In genomic region chr22:44309137-44309536, GRCh38 we compare ENCODE assay signal across 8 cellular contexts. TPM values are rescaled to one million over a fixed set of nuclear protein-coding genes. Genes with fewer than 3 reads are reported as not detected.
DNase-seq lines count a peak whose midpoint lies in the region; ATAC-seq and TF ChIP-seq lines count a peak whose summit lies in the region.

No MANE protein-coding gene starts in this region.

- CTCF ChIA-PET in PC-9 (lab: Charles Lee), result interaction anchor here (0.5 kb wide), 1 partner anchor 399 kb away, joined by 4 read pairs; no protein-coding TSS in a partner anchor

- no peaks in the 10 kb centered on the region for H3K9me3 ChIP-seq in PC-9 (ENCODE audit: insufficient read depth, low read depth)

- H3K4me3 ChIP-seq in PC-9 (no peak overlapping the region), fibroblast of pulmonary artery (replicated peaks; ENCODE audit: low read depth, low read length) (no peak overlapping the region), retinal pigment epithelial cell (ENCODE audit: low read length) (no peak overlapping the region)

- peak; percentile 93 for DNase-seq in GM04504 (ENCODE audit: low read depth)
- peak; percentile 64 to 81 for DNase-seq in PC-9
- peak; percentile 91 for DNase-seq in fibroblast of pulmonary artery (ENCODE audit: low read depth)
- peak; percentile 72 for DNase-seq in retinal pigment epithelial cell (ENCODE audit: low read depth)
- no peak for DNase-seq in activated gamma-delta T cell treated with Interleukin-2 at 50 U/mL for 16 hours
- DNase-seq in middle frontal gyrus (ENCODE audit: extremely low spot score, low spot score), result no peak
- no peak for DNase-seq in activated T-helper 1 cell treated with anti-CD3 and anti-CD28 coated beads, Interleukin-12 subunit alpha, Interleukin-12 subunit beta, Interleukin-2, Interleukin-4 antibody, amounts not matched to agents 30 ng/mL and 10 ng/mL and 1 ng/mL, durations not matched to agents 14 hours and 24 hours and 36 hours (ENCODE audit: low spot score)

- intact Hi-C loops in PC-9 (cut with micrococcal nuclease; ENCODE audit: unreplicated experiment), result no loop called here
- intact Hi-C loops in activated T-helper 1 cell treated with anti-CD3 and anti-CD28 coated beads, Interleukin-12 subunit alpha, Interleukin-12 subunit beta, Interleukin-2, Interleukin-4 antibody, amounts not matched to agents 30 ng/mL and 10 ng/mL and 1 ng/mL, durations not matched to agents 14 hours and 24 hours and 36 hours (cut with micrococcal nuclease), result no loop called here

- no peak overlapping the region for H3K27ac Mint-ChIP-seq in activated T-helper 1 cell treated with anti-CD3 and anti-CD28 coated beads, Interleukin-12 subunit alpha, Interleukin-12 subunit beta, Interleukin-2, Interleukin-4 antibody, amounts not matched to agents 30 ng/mL and 10 ng/mL and 1 ng/mL, durations not matched to agents 14 hours and 24 hours and 36 hours

- H3K27me3 ChIP-seq in PC-9 (ENCODE audit: insufficient read depth, low read depth), result no peaks in the 10 kb centered on the region

- POLR2A ChIA-PET in PC-9 (lab: Charles Lee; ENCODE audit: unreplicated experiment), result no interaction called here

- TF ChIP-seq CTCF in PC-9 (conservative IDR thresholded peaks at IDR 0.05), result no peak
- TF ChIP-seq CTCF in fibroblast of pulmonary artery (IDR thresholded peaks at IDR 0.05; ENCODE audit: low read length, missing control alignments), result no peak
- no peak for TF ChIP-seq CTCF in retinal pigment epithelial cell (conservative IDR thresholded peaks at IDR 0.05; ENCODE audit: low read depth, low read length)

- peaks cover 2% of the 10 kb centered on the region for H3K27me3 Mint-ChIP-seq in activated T-helper 1 cell treated with anti-CD3 and anti-CD28 coated beads, Interleukin-12 subunit alpha, Interleukin-12 subunit beta, Interleukin-2, Interleukin-4 antibody, amounts not matched to agents 30 ng/mL and 10 ng/mL and 1 ng/mL, durations not matched to agents 14 hours and 24 hours and 36 hours (ENCODE audit: insufficient read depth)

- no peaks in the 10 kb centered on the region for H4K20me1 ChIP-seq in PC-9 (ENCODE audit: insufficient read depth)

- ATAC-seq in HG03135 (IDR thresholded peaks at IDR 0.05; ENCODE audit: unreplicated experiment), result no peak

- no peaks in the 10 kb centered on the region for H3K36me3 Mint-ChIP-seq in activated T-helper 1 cell treated with anti-CD3 and anti-CD28 coated beads, Interleukin-12 subunit alpha, Interleukin-12 subunit beta, Interleukin-2, Interleukin-4 antibody, amounts not matched to agents 30 ng/mL and 10 ng/mL and 1 ng/mL, durations not matched to agents 14 hours and 24 hours and 36 hours (ENCODE audit: low read depth)

- no peak overlapping the region for H3K4me3 Mint-ChIP-seq in activated T-helper 1 cell treated with anti-CD3 and anti-CD28 coated beads, Interleukin-12 subunit alpha, Interleukin-12 subunit beta, Interleukin-2, Interleukin-4 antibody, amounts not matched to agents 30 ng/mL and 10 ng/mL and 1 ng/mL, durations not matched to agents 14 hours and 24 hours and 36 hours

- no peak overlapping the region for H2AFZ ChIP-seq in PC-9

- no peaks in the 10 kb centered on the region for H3K36me3 ChIP-seq in PC-9 (ENCODE audit: low read depth)

- H3K4me1 Mint-ChIP-seq in activated T-helper 1 cell treated with anti-CD3 and anti-CD28 coated beads, Interleukin-12 subunit alpha, Interleukin-12 subunit beta, Interleukin-2, Interleukin-4 antibody, amounts not matched to agents 30 ng/mL and 10 ng/mL and 1 ng/mL, durations not matched to agents 14 hours and 24 hours and 36 hours (ENCODE audit: low read depth), result no peaks in the 10 kb centered on the region

- no peak overlapping the region for H3K27ac ChIP-seq in PC-9

- peaks cover 27% of the 10 kb centered on the region for H3K4me1 ChIP-seq in PC-9 (replicated peaks; ENCODE audit: insufficient read depth)

- peaks cover 6% of the 10 kb centered on the region; the same call in 1 of the 2 replicates for H3F3A ChIP-seq in PC-9 (ENCODE audit: insufficient read depth, low read depth)

- H3K9me3 Mint-ChIP-seq in activated T-helper 1 cell treated with anti-CD3 and anti-CD28 coated beads, Interleukin-12 subunit alpha, Interleukin-12 subunit beta, Interleukin-2, Interleukin-4 antibody, amounts not matched to agents 30 ng/mL and 10 ng/mL and 1 ng/mL, durations not matched to agents 14 hours and 24 hours and 36 hours, result no peaks in the 10 kb centered on the region

- no peaks in the 10 kb centered on the region for H3K79me2 ChIP-seq in PC-9 (ENCODE audit: low read depth)

- H3K9me2 ChIP-seq in PC-9 (ENCODE audit: insufficient read depth), result no peaks in the 10 kb centered on the region

- H3K4me2 ChIP-seq in PC-9, result peak overlapping the region; percentile 57

- no TSS peak for BruUV-seq in PC-9 (replicated peaks; lab: Mats Ljungman, UMichigan)

RNA-seq across cellular contexts. Expression of gene SHISAL1, which starts 3.6 kb away (rescaled TPM):
- total RNA-seq in PC-9 (2021), result 0.94 and 1.2 TPM in 2 replicates
- total RNA-seq in activated T-helper 1 cell treated with anti-CD3 and anti-CD28 coated beads, Interleukin-12 subunit alpha, Interleukin-12 subunit beta, Interleukin-2, Interleukin-4 antibody, amounts not matched to agents 30 ng/mL and 10 ng/mL and 1 ng/mL, durations not matched to agents 14 hours and 24 hours and 36 hours, result not detected in 2 replicates

Comparison
In these comparisons a context has a peak if more than half of its experiments do, and no peak if none do; other contexts are left out.
1. DNase-seq: peak in GM04504 (single experiment), PC-9 (2 of 2), fibroblast of pulmonary artery (single experiment) and retinal pigment epithelial cell (single experiment); none in activated gamma-delta T cell treated with Interleukin-2 at 50 U/mL for 16 hours (single experiment), middle frontal gyrus (single experiment) and activated T-helper 1 cell treated with anti-CD3 and anti-CD28 coated beads, Interleukin-12 subunit alpha, Interleukin-12 subunit beta, Interleukin-2, Interleukin-4 antibody, amounts not matched to agents 30 ng/mL and 10 ng/mL and 1 ng/mL, durations not matched to agents 14 hours and 24 hours and 36 hours (single experiment).